Comparison of ENCODE assay signal across 15 cellular contexts in the genomic region with DNA sequence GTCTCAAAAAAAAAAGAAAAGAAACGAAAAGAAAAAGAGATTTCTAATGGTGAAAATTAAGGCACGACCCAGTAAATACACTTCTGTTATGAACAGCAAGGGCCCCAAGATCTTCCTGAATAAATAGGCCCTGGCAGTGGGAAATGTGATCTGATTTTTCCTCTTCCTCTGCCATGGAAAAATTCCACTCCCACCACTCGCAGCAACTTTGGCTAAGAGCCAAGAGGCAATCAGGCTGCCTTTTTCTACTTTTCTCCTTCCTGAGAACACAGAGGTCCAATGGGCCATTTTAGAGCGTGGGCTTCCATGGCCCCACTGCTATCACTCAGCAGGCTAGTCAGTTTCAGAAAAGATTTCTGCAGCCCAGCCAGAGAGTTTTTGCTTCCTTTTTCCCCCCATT. TPM values are rescaled to one million over a fixed set of nuclear protein-coding genes. Genes with fewer than 3 reads are reported as not detected.
DNase-seq lines count a peak whose midpoint lies in the region; ATAC-seq and TF ChIP-seq lines count a peak whose summit lies in the region.
"Had no signal": no experiment of that assay in that cellular context is flagged by ENCODE, and none has a peak within 500 bp of the region (broad histone marks: within the 10 kb centered on the region; RNA-seq: fewer than 3 reads in every experiment).

No MANE protein-coding gene starts in this region.

- peaks cover 0 to 23% (median 13%) of the 10 kb centered on the region in 9 donors for H3K4me1 ChIP-seq in heart right ventricle
- no peaks in the 10 kb centered on the region for H3K4me1 ChIP-seq in mucosa of descending colon (ENCODE audit: low read depth)

- TF ChIP-seq CTCF in heart right ventricle (IDR thresholded peaks at IDR 0.05) (no peak), nephron progenitor cell (IDR thresholded peaks at IDR 0.05) (no peak), mucosa of descending colon (IDR thresholded peaks at IDR 0.05) (no peak)

- H3K27me3 ChIP-seq in heart right ventricle: no peaks in the 10 kb centered on the region

- no peaks in the 10 kb centered on the region for H3K36me3 Mint-ChIP-seq in nephron progenitor cell (ENCODE audit: low read depth)

- peaks cover 16% of the 10 kb centered on the region for H3K27me3 Mint-ChIP-seq in nephron progenitor cell (ENCODE audit: low read depth, poor library complexity)

- no peaks in the 10 kb centered on the region for H3K9me3 ChIP-seq in heart right ventricle
- no peaks in the 10 kb centered on the region for H3K9me3 ChIP-seq in mucosa of descending colon

- H3K4me3 Mint-ChIP-seq in nephron progenitor cell: no peak overlapping the region
- H3K4me3 Mint-ChIP-seq: central memory CD8-positive, alpha-beta T cell; naive B cell; stimulated activated naive CD8-positive, alpha-beta T cell treated with anti-CD3 and anti-CD28 coated beads, Interleukin-15, amount 100 ng/mL, for 72 hours had no signal

- peak overlapping the region in 6 of 10 donors; percentile 23 to 70 (median 48) for H3K27ac ChIP-seq in heart right ventricle
- H3K27ac ChIP-seq: PC-9 had no signal

- H3K4me3 ChIP-seq in heart right ventricle: peak overlapping the region in 1 of 10 donors; percentile 9
- no peak overlapping the region for H3K4me3 ChIP-seq in mucosa of descending colon
- H3K4me3 ChIP-seq: PC-9 had no signal

- peak overlapping the region; percentile 90 for H3K27ac Mint-ChIP-seq in nephron progenitor cell
- H3K27ac Mint-ChIP-seq: stimulated activated naive CD8-positive, alpha-beta T cell treated with anti-CD3 and anti-CD28 coated beads, Interleukin-15, amount 100 ng/mL, for 72 hours had no signal

- ATAC-seq in heart right ventricle (peak in 7 of 8 donors; percentile 33 to 76 (median 71)), GM18867 (IDR thresholded peaks at IDR 0.05; ENCODE audit: unreplicated experiment) (no peak), mucosa of descending colon (no peak), HG02981 (IDR thresholded peaks at IDR 0.05; ENCODE audit: unreplicated experiment) (no peak)
- ATAC-seq: stimulated activated naive CD8-positive, alpha-beta T cell treated with anti-CD3 and anti-CD28 coated beads, Interleukin-15, amount 100 ng/mL, for 72 hours had no signal

- H3K36me3 ChIP-seq in heart right ventricle (no peaks in the 10 kb centered on the region), mucosa of descending colon (ENCODE audit: low read depth) (no peaks in the 10 kb centered on the region)

- 32 to 40% methylated on average over 4 of the region's 4 CpGs for WGBS in heart right ventricle, 2 donors

- DNase-seq in heart right ventricle (peak in 1 of 2 donors; percentile 63), cardiac septum (ENCODE audit: low spot score) (no peak), dermis microvascular lymphatic vessel endothelial cell (ENCODE audit: low read depth in 2 of 2) (peak; percentile 93 to 96), nephron progenitor cell (no peak), mucosa of descending colon (no peak)
- DNase-seq in stimulated activated CD4-positive, alpha-beta T cell treated with anti-CD3 and anti-CD28 coated beads, Interleukin-12 subunit alpha, Interleukin-12 subunit beta, amount 100 ng/mL, for 4 hours: no peak
- DNase-seq: activated T-cell treated with anti-CD3 and anti-CD28 coated beads for 4 hours; AML-193; GF-D8; naive B cell; PC-9; stimulated activated naive CD8-positive, alpha-beta T cell treated with anti-CD3 and anti-CD28 coated beads, Interleukin-15, amount 100 ng/mL, for 72 hours had no signal

- peaks cover 10% of the 10 kb centered on the region for H3K9me3 Mint-ChIP-seq in nephron progenitor cell

- peaks cover 7% of the 10 kb centered on the region for H3K4me1 Mint-ChIP-seq in nephron progenitor cell
- H3K4me1 Mint-ChIP-seq: central memory CD8-positive, alpha-beta T cell; naive B cell; stimulated activated naive CD8-positive, alpha-beta T cell treated with anti-CD3 and anti-CD28 coated beads, Interleukin-15, amount 100 ng/mL, for 72 hours had no signal

- intact Hi-C loops in heart right ventricle (cut with DNase I): no loop called here
- intact Hi-C loops in cardiac septum (cut with DNase I): no loop called here
- intact Hi-C loops in mucosa of descending colon (cut with DNase I, micrococcal nuclease): no loop called here

RNA-seq across cellular contexts. Expression of a gene that starts 33.7 kb away (rescaled TPM):
- total RNA-seq in heart right ventricle: 100 to 1,000 TPM; 122 to 179 (median 143) TPM
- polyA plus RNA-seq in heart right ventricle: 10 to 100 TPM in 1 of 2 donors, 1 to 10 TPM in 1; 9.9 to 25.1 TPM
- 163 TPM for total RNA-seq in cardiac septum
- total RNA-seq in dermis microvascular lymphatic vessel endothelial cell: 16.6 and 23.5 TPM in 2 replicates
- 10 to 100 TPM; 27.1 to 72.8 (median 47.9) TPM for total RNA-seq in mucosa of descending colon

Comparison
In these comparisons a context has a peak if more than half of its experiments do, and no peak if none do; other contexts are left out.
1. ATAC-seq: peak in heart right ventricle (7 of 8); none in GM18867 (single experiment), mucosa of descending colon (single experiment) and HG02981 (single experiment).
2. DNase-seq: peak in dermis microvascular lymphatic vessel endothelial cell (2 of 2); none in cardiac septum (single experiment), nephron progenitor cell (single experiment), mucosa of descending colon (0 of 3) and stimulated activated CD4-positive, alpha-beta T cell treated with anti-CD3 and anti-CD28 coated beads, Interleukin-12 subunit alpha, Interleukin-12 subunit beta, amount 100 ng/mL, for 4 hours (single experiment).